Comparison of ENCODE assay signal across 17 cellular contexts in genomic region chr4:13294961-13295605, GRCh38.
"Had no signal": no experiment of that assay in that cellular context is flagged by ENCODE, and none has a peak within 500 bp of the region (broad histone marks: within the 10 kb centered on the region; RNA-seq: fewer than 3 reads in every experiment).

No MANE protein-coding gene starts in this region.

- H3K36me3 ChIP-seq: adrenal gland, brain microvascular endothelial cell, gastroesophageal sphincter, upper lobe of right lung had no signal

- H3K27ac Mint-ChIP-seq: activated B cell treated with CpG ODN at 0.5 μM for 24 hours; activated CD4-positive, alpha-beta T cell treated with anti-CD3 and anti-CD28 coated beads, Interleukin-2, amount 10 ng/mL, durations not matched to agents 24 days and 14 days; activated naive CD4-positive, alpha-beta T cell treated with anti-CD3 and anti-CD28 coated beads for 36 hours; naive thymus-derived CD8-positive, alpha-beta T cell; stimulated activated naive CD8-positive, alpha-beta T cell treated with anti-CD3 and anti-CD28 coated beads, Interleukin-15, amount 100 ng/mL, for 72 hours; T-helper 1 cell treated with Interleukin-12 subunit alpha and Interleukin-12 subunit beta and Interleukin-4 antibody, amounts not matched to agents 30 μg/mL and 1 μg/mL, for 36 hours had no signal

- H3K4me1 ChIP-seq: psoas muscle, testis, upper lobe of right lung had no signal

- FAIRE-seq: kidney had no signal

- H3K27ac ChIP-seq: adrenal gland, brain microvascular endothelial cell, gastroesophageal sphincter, psoas muscle, testis, upper lobe of right lung had no signal

- H3K4me3 Mint-ChIP-seq: activated B cell treated with CpG ODN at 0.5 μM for 24 hours; activated CD4-positive, alpha-beta T cell treated with anti-CD3 and anti-CD28 coated beads, Interleukin-2, amount 10 ng/mL, durations not matched to agents 24 days and 14 days; activated naive CD4-positive, alpha-beta T cell treated with anti-CD3 and anti-CD28 coated beads for 36 hours; naive thymus-derived CD8-positive, alpha-beta T cell; stimulated activated naive CD8-positive, alpha-beta T cell treated with anti-CD3 and anti-CD28 coated beads, Interleukin-15, amount 100 ng/mL, for 72 hours; T-helper 1 cell treated with Interleukin-12 subunit alpha and Interleukin-12 subunit beta and Interleukin-4 antibody, amounts not matched to agents 30 μg/mL and 1 μg/mL, for 36 hours had no signal

- DNase-seq: activated B cell treated with CpG ODN at 0.5 μM for 24 hours; activated CD4-positive, alpha-beta T cell treated with anti-CD3 and anti-CD28 coated beads, Interleukin-2, amount 10 ng/mL, durations not matched to agents 24 days and 14 days; activated naive CD4-positive, alpha-beta T cell treated with anti-CD3 and anti-CD28 coated beads for 36 hours; adrenal gland; brain microvascular endothelial cell; cerebellar nuclear complex; dermis blood vessel endothelial cell; kidney; midbrain; naive thymus-derived CD8-positive, alpha-beta T cell; psoas muscle; stimulated activated CD4-positive, alpha-beta T cell treated with anti-CD3 and anti-CD28 coated beads, Interleukin-4, amount 100 ng/mL, for 24 hours; stimulated activated naive CD8-positive, alpha-beta T cell treated with anti-CD3 and anti-CD28 coated beads, Interleukin-15, amount 100 ng/mL, for 72 hours; testis; upper lobe of right lung had no signal

- H3K9me3 ChIP-seq: adrenal gland, psoas muscle, testis had no signal

- H3K27me3 Mint-ChIP-seq: activated B cell treated with CpG ODN at 0.5 μM for 24 hours; activated CD4-positive, alpha-beta T cell treated with anti-CD3 and anti-CD28 coated beads, Interleukin-2, amount 10 ng/mL, durations not matched to agents 24 days and 14 days; naive thymus-derived CD8-positive, alpha-beta T cell; stimulated activated naive CD8-positive, alpha-beta T cell treated with anti-CD3 and anti-CD28 coated beads, Interleukin-15, amount 100 ng/mL, for 72 hours had no signal

- H3K27me3 ChIP-seq: adrenal gland, brain microvascular endothelial cell, gastroesophageal sphincter, testis, upper lobe of right lung had no signal

- H3K4me1 Mint-ChIP-seq: activated B cell treated with CpG ODN at 0.5 μM for 24 hours; activated CD4-positive, alpha-beta T cell treated with anti-CD3 and anti-CD28 coated beads, Interleukin-2, amount 10 ng/mL, durations not matched to agents 24 days and 14 days; naive thymus-derived CD8-positive, alpha-beta T cell; stimulated activated naive CD8-positive, alpha-beta T cell treated with anti-CD3 and anti-CD28 coated beads, Interleukin-15, amount 100 ng/mL, for 72 hours had no signal

- H3K4me3 ChIP-seq: adrenal gland, gastroesophageal sphincter, psoas muscle, testis, upper lobe of right lung had no signal
